ENCODE assay signal across 8 cellular contexts in genomic region chr15:68816795-68817303, GRCh38. TPM values are rescaled to one million over a fixed set of nuclear protein-coding genes. Genes with fewer than 3 reads are reported as not detected.
DNase-seq lines count a peak whose midpoint lies in the region; ATAC-seq and TF ChIP-seq lines count a peak whose summit lies in the region.

No MANE protein-coding gene starts in this region.

- peak; percentile 10 for DNase-seq in ELF-1 (ENCODE audit: low read depth, low spot score)
- DNase-seq in NB4 (ENCODE audit: low read depth), result peak; percentile 49
- DNase-seq in choroid plexus epithelial cell (ENCODE audit: low read depth), result peak; percentile 29
- peak; percentile 56 for DNase-seq in medulla oblongata (ENCODE audit: extremely low spot score)
- DNase-seq in ureter (ENCODE audit: low spot score), result peak; percentile 59
- DNase-seq in kidney glomerular epithelial cell (lab: John Stamatoyannopoulos, UW), result no peak

- H3K4me3 ChIP-seq in NB4 (ENCODE audit: low read depth, low read length), result peak overlapping the region; percentile 81
- H3K4me3 ChIP-seq in choroid plexus epithelial cell (ENCODE audit: low read depth, low read length), result peak overlapping the region; percentile 89

- ATAC-seq in HG03378 (IDR thresholded peaks at IDR 0.05; ENCODE audit: unreplicated experiment) (no peak), GM21786 (IDR thresholded peaks at IDR 0.05; ENCODE audit: unreplicated experiment) (no peak)

- no peak for TF ChIP-seq POLR2A in NB4 (IDR thresholded peaks at IDR 0.05; ENCODE audit: extremely low read depth, insufficient read length)

- TF ChIP-seq CTCF in NB4 (IDR thresholded peaks at IDR 0.05; ENCODE audit: low read depth, low read length) (no peak), choroid plexus epithelial cell (conservative IDR thresholded peaks at IDR 0.05; ENCODE audit: low read depth, low read length) (no peak)

RNA-seq across cellular contexts. Expression of gene ANP32A, which starts 3.8 kb away (rescaled TPM):
- 169 TPM for total RNA-seq in ureter
